ENCODE assay signal across 7 cellular contexts in the genomic region with DNA sequence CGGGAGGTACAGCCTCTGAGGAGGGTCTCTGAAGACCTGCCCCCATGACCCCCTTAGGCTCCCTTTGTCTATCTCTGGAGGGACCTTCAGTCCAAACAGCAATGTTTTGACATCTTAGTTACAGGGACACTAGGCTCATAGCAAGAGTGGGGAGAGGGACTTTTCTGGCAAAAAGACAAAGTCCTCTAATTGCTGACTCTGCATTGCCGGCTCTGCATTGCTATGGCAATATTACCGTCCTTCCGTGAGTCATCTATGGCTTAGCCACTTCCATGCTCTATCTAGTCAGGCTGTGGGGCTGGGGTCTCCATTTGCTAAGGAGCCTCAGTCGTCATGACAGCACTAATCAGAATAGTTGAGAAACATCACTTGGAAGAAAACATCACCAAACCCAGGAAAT.
"Had no signal": no experiment of that assay in that cellular context is flagged by ENCODE, and none has a peak within 500 bp of the region (broad histone marks: within the 10 kb centered on the region; RNA-seq: fewer than 3 reads in every experiment).

No MANE protein-coding gene starts in this region.

- H3K4me3 ChIP-seq: GM23338, HAP-1 had no signal

- H3K4me1 ChIP-seq: HAP-1 had no signal

- H3K36me3 ChIP-seq: HAP-1 had no signal

- H3K9me3 ChIP-seq: HAP-1 had no signal

- ATAC-seq: GM23338, HCT116 had no signal

- DNase-seq: H7, HFFc6, KG1 had no signal

- H2AFZ ChIP-seq: GM23338 had no signal

- H3K27ac ChIP-seq: HL-60 had no signal

- H3K4me2 ChIP-seq: GM23338 had no signal
